Comparison of ENCODE assay signal across 17 cellular contexts in genomic region chr9:129493002-129493713, GRCh38.
DNase-seq lines count a peak whose midpoint lies in the region; ATAC-seq, FAIRE-seq and TF ChIP-seq lines count a peak whose summit lies in the region.
"Had no signal": no experiment of that assay in that cellular context is flagged by ENCODE, and none has a peak within 500 bp of the region (broad histone marks: within the 10 kb centered on the region; RNA-seq: fewer than 3 reads in every experiment).

No MANE protein-coding gene starts in this region.

- H3K4me3 ChIP-seq in kidney (ENCODE audit: low read length in 2 of 2), result peak overlapping the region in 1 of 2 donors; percentile 4
- H3K4me3 ChIP-seq: mucosa of descending colon, SJCRH30, spleen had no signal

- H3K9ac ChIP-seq in kidney (ENCODE audit: low read length in 2 of 2), result peak overlapping the region; percentile 57 to 72

- H3K4me1 Mint-ChIP-seq in stimulated activated effector memory CD8-positive, alpha-beta T cell treated with anti-CD3 and anti-CD28 coated beads, Interleukin-12 subunit alpha, Interleukin-12 subunit beta, amount 100 ng/mL, for 72 hours, result peaks cover 60% of the 10 kb centered on the region
- H3K4me1 Mint-ChIP-seq in activated CD8-positive, alpha-beta memory T cell treated with anti-CD3 and anti-CD28 coated beads, Interleukin-2, amount 10 ng/mL, durations not matched to agents 7 days and 5 days, result peaks cover 53% of the 10 kb centered on the region

- no peaks in the 10 kb centered on the region for H3K27me3 Mint-ChIP-seq in activated CD8-positive, alpha-beta memory T cell treated with anti-CD3 and anti-CD28 coated beads, Interleukin-2, amount 10 ng/mL, durations not matched to agents 7 days and 5 days
- H3K27me3 Mint-ChIP-seq: activated CD4-positive, alpha-beta T cell treated with anti-CD3 and anti-CD28 coated beads, Interleukin-2, amount 10 ng/mL, durations not matched to agents 7 days and 5 days had no signal

- H3K4me1 ChIP-seq in kidney (ENCODE audit: control insufficient read depth in 1 of 2, insufficient read depth in 1 of 2, low read depth in 1 of 2, low read length in 2 of 2), result peaks cover 44 to 66% of the 10 kb centered on the region in 2 donors

- ATAC-seq in stimulated activated effector memory CD8-positive, alpha-beta T cell treated with anti-CD3 and anti-CD28 coated beads, Interleukin-12 subunit alpha, Interleukin-12 subunit beta, amount 100 ng/mL, for 72 hours, result no peak
- ATAC-seq in HG03159 (IDR thresholded peaks at IDR 0.05; ENCODE audit: unreplicated experiment), result no peak
- ATAC-seq in activated CD8-positive, alpha-beta memory T cell treated with anti-CD3 and anti-CD28 coated beads, Interleukin-2, amount 10 ng/mL, durations not matched to agents 7 days and 5 days, result no peak
- ATAC-seq: mucosa of descending colon had no signal

- H3K36me3 Mint-ChIP-seq in stimulated activated effector memory CD8-positive, alpha-beta T cell treated with anti-CD3 and anti-CD28 coated beads, Interleukin-12 subunit alpha, Interleukin-12 subunit beta, amount 100 ng/mL, for 72 hours, result peaks cover 49% of the 10 kb centered on the region
- peaks cover 11% of the 10 kb centered on the region for H3K36me3 Mint-ChIP-seq in activated CD8-positive, alpha-beta memory T cell treated with anti-CD3 and anti-CD28 coated beads, Interleukin-2, amount 10 ng/mL, durations not matched to agents 7 days and 5 days

- no peak for FAIRE-seq in kidney (lab: Jason Lieb, UNC)

- peak overlapping the region; percentile 87 for H3K27ac ChIP-seq in VCaP
- H3K27ac ChIP-seq in kidney (ENCODE audit: low read depth in 2 of 2, low read length in 2 of 2), result peak overlapping the region; percentile 100
- H3K27ac ChIP-seq: SJCRH30 had no signal

- H3K9me3 ChIP-seq in kidney (ENCODE audit: control insufficient read depth in 1 of 2, low read length in 2 of 2), result no peaks in the 10 kb centered on the region
- H3K9me3 ChIP-seq: mucosa of descending colon, SJCRH30, spleen had no signal

- H3K36me3 ChIP-seq in kidney (ENCODE audit: control insufficient read depth in 1 of 2, insufficient read depth in 2 of 2, low read length in 2 of 2), result peaks cover 3 to 6% of the 10 kb centered on the region in 2 donors
- H3K36me3 ChIP-seq: SJCRH30 had no signal

- H3K27ac Mint-ChIP-seq in stimulated activated effector memory CD8-positive, alpha-beta T cell treated with anti-CD3 and anti-CD28 coated beads, Interleukin-12 subunit alpha, Interleukin-12 subunit beta, amount 100 ng/mL, for 72 hours, result peak overlapping the region; percentile 4
- H3K27ac Mint-ChIP-seq in activated CD8-positive, alpha-beta memory T cell treated with anti-CD3 and anti-CD28 coated beads, Interleukin-2, amount 10 ng/mL, durations not matched to agents 7 days and 5 days, result no peak overlapping the region

- H3K4me3 Mint-ChIP-seq in stimulated activated effector memory CD8-positive, alpha-beta T cell treated with anti-CD3 and anti-CD28 coated beads, Interleukin-12 subunit alpha, Interleukin-12 subunit beta, amount 100 ng/mL, for 72 hours, result no peak overlapping the region
- H3K4me3 Mint-ChIP-seq in activated CD8-positive, alpha-beta memory T cell treated with anti-CD3 and anti-CD28 coated beads, Interleukin-2, amount 10 ng/mL, durations not matched to agents 7 days and 5 days, result no peak overlapping the region
- H3K4me3 Mint-ChIP-seq: activated CD4-positive, alpha-beta T cell treated with anti-CD3 and anti-CD28 coated beads, Interleukin-2, amount 10 ng/mL, durations not matched to agents 7 days and 5 days had no signal

- peak; percentile 25 for DNase-seq in DMS53 (lab: John Stamatoyannopoulos, UW)
- DNase-seq in DMS53 treated with DMSO at 0.1 percent for 48 hours (lab: John Stamatoyannopoulos, UW; ENCODE audit: unreplicated experiment), result no peak
- no peak for DNase-seq in kidney
- no peak for DNase-seq in stimulated activated effector memory CD8-positive, alpha-beta T cell treated with anti-CD3 and anti-CD28 coated beads, Interleukin-12 subunit alpha, Interleukin-12 subunit beta, amount 100 ng/mL, for 72 hours (ENCODE audit: low spot score in 2 of 2)
- DNase-seq in CD1c-positive myeloid dendritic cell (ENCODE audit: extremely low spot score), result no peak
- DNase-seq in activated CD8-positive, alpha-beta memory T cell treated with anti-CD3 and anti-CD28 coated beads, Interleukin-2, amount 10 ng/mL, durations not matched to agents 7 days and 5 days, result no peak
- DNase-seq: 8988T; activated CD4-positive, alpha-beta T cell treated with anti-CD3 and anti-CD28 coated beads, Interleukin-2, amount 10 ng/mL, durations not matched to agents 7 days and 5 days; activated naive CD4-positive, alpha-beta T cell treated with anti-CD3 and anti-CD28 coated beads, Interleukin-2, amount 50 U/mL, for 16 hours; effector CD4-positive, alpha-beta T cell; NCI-H1105; NCI-H69; SJCRH30; spleen had no signal

- no peaks in the 10 kb centered on the region for H3K9me3 Mint-ChIP-seq in stimulated activated effector memory CD8-positive, alpha-beta T cell treated with anti-CD3 and anti-CD28 coated beads, Interleukin-12 subunit alpha, Interleukin-12 subunit beta, amount 100 ng/mL, for 72 hours
- no peaks in the 10 kb centered on the region for H3K9me3 Mint-ChIP-seq in activated CD8-positive, alpha-beta memory T cell treated with anti-CD3 and anti-CD28 coated beads, Interleukin-2, amount 10 ng/mL, durations not matched to agents 7 days and 5 days (ENCODE audit: low read depth)
- H3K9me3 Mint-ChIP-seq: activated CD4-positive, alpha-beta T cell treated with anti-CD3 and anti-CD28 coated beads, Interleukin-2, amount 10 ng/mL, durations not matched to agents 7 days and 5 days had no signal

- CTCF ChIA-PET in activated CD8-positive, alpha-beta memory T cell treated with anti-CD3 and anti-CD28 coated beads, Interleukin-2, amount 10 ng/mL, durations not matched to agents 7 days and 5 days (lab: Charles Lee), result interaction anchor here (0.6 kb wide), 1 partner anchor 508 kb away, joined by 3 read pairs; no protein-coding TSS in a partner anchor

- intact Hi-C loops in kidney (cut with DNase I), result loop anchor here (10.0 kb wide), 1 partner anchor 112 kb away; no protein-coding TSS in a partner anchor

- no peak for TF ChIP-seq CTCF in VCaP (conservative IDR thresholded peaks at IDR 0.05)
- no peak for TF ChIP-seq CTCF in kidney (IDR thresholded peaks at IDR 0.05; ENCODE audit: borderline replicate concordance, extremely low read depth, insufficient read depth)
